8 cellular contexts compared by ENCODE assay signal in genomic region chr1:235917267-235917811, GRCh38. TPM values are rescaled to one million over a fixed set of nuclear protein-coding genes. Genes with fewer than 3 reads are reported as not detected.
DNase-seq lines count a peak whose midpoint lies in the region; ATAC-seq and TF ChIP-seq lines count a peak whose summit lies in the region.

No MANE protein-coding gene starts in this region.

- 28 to 43% (median 35%) methylated on average over 8 of the region's 8 CpGs for WGBS in stomach, 5 donors

- H3K27ac ChIP-seq in stomach = peak overlapping the region; percentile 55 to 84 (median 78)

- no peaks in the 10 kb centered on the region for H3K9me3 Mint-ChIP-seq in naive thymus-derived CD8-positive, alpha-beta T cell

- H3K27ac Mint-ChIP-seq in naive thymus-derived CD8-positive, alpha-beta T cell = peak overlapping the region; percentile 1 to 92 (median 64)

- peak; percentile 70 for DNase-seq in GM10248 (ENCODE audit: extremely low spot score)
- DNase-seq in NCI-H345 (lab: John Stamatoyannopoulos, UW) = peak; percentile 57
- peak; percentile 73 for DNase-seq in activated CD8-positive, alpha-beta memory T cell treated with anti-CD3 and anti-CD28 coated beads for 24 hours
- DNase-seq in epidermal melanocyte (ENCODE audit: insufficient read length, low spot score) = peak; percentile 76
- peak; percentile 11 to 77 (median 44) for DNase-seq in naive thymus-derived CD8-positive, alpha-beta T cell
- peak; percentile 58 for DNase-seq in stomach
- no peak for DNase-seq in NCI-H1048 (lab: John Stamatoyannopoulos, UW)

- no peaks in the 10 kb centered on the region for H3K9me3 ChIP-seq in stomach

- CTCF ChIA-PET in GM10248 (lab: Yijun Ruan, JAX) = interaction anchor here (0.7 to 2.4 kb wide), 13 partner anchors 12 to 124 kb away, joined by 3 to 11 read pairs (median 4); no protein-coding TSS in a partner anchor

- H3K36me3 ChIP-seq in stomach = no peaks in the 10 kb centered on the region

- no peak for TF ChIP-seq POLR2A in stomach (IDR thresholded peaks at IDR 0.05)

- ATAC-seq in HG02798 (IDR thresholded peaks at IDR 0.05; ENCODE audit: poor library complexity, unreplicated experiment) = peak; percentile 82
- peak; percentile 98 to 99 for ATAC-seq in naive thymus-derived CD8-positive, alpha-beta T cell

- peaks cover 22 to 54% (median 32%) of the 10 kb centered on the region in 4 donors for H3K4me1 ChIP-seq in stomach

- peak overlapping the region in 6 of 10 donors; percentile 11 to 70 (median 54) for H3K4me3 Mint-ChIP-seq in naive thymus-derived CD8-positive, alpha-beta T cell

- no peak overlapping the region for H3K4me3 ChIP-seq in stomach

- peaks cover 0 to 1% (median 0%) of the 10 kb centered on the region in 5 donors for H3K27me3 Mint-ChIP-seq in naive thymus-derived CD8-positive, alpha-beta T cell

- POLR2A ChIA-PET in GM10248 (lab: Yijun Ruan, JAX) = no interaction called here
- POLR2A ChIA-PET in naive thymus-derived CD8-positive, alpha-beta T cell (lab: Charles Lee) = interaction anchor here (1.2 to 1.5 kb wide), 2 partner anchors 14 to 50 kb away, joined by 5 to 7 read pairs; partner anchors contain the start of gene LYST

- TF ChIP-seq CTCF in GM10248 (IDR thresholded peaks at IDR 0.05; ENCODE audit: control extremely low read depth, extremely low read depth, low read depth, missing control alignments) = no peak
- no peak for TF ChIP-seq CTCF in stomach (IDR thresholded peaks at IDR 0.05)

- no peaks in the 10 kb centered on the region for H3K27me3 ChIP-seq in stomach

- no peaks in the 10 kb centered on the region for H3K36me3 Mint-ChIP-seq in naive thymus-derived CD8-positive, alpha-beta T cell

- H3K4me1 Mint-ChIP-seq in naive thymus-derived CD8-positive, alpha-beta T cell = peaks cover 6 to 26% (median 12%) of the 10 kb centered on the region in 4 donors

- intact Hi-C loops in stomach (cut with DNase I; ENCODE audit: low total_unique reads) = no loop called here

- no peak for TF ChIP-seq EP300 in stomach (IDR thresholded peaks at IDR 0.05)

RNA-seq across cellular contexts. Expression of gene LYST, which starts 50.6 kb away (rescaled TPM):
- total RNA-seq in naive thymus-derived CD8-positive, alpha-beta T cell = 10 to 100 TPM; 23.0 to 27.2 TPM
- polyA plus RNA-seq in naive thymus-derived CD8-positive, alpha-beta T cell = 10 to 100 TPM in 1 of 3 donors, 1 to 10 TPM in 2; 6.4 to 10.9 (median 6.6) TPM
- 10 to 100 TPM in 4 of 5 donors, 1 to 10 TPM in 1; 1.7 to 95.6 (median 37.3) TPM for total RNA-seq in stomach
- polyA plus RNA-seq in stomach = 1 to 10 TPM; 4.9 to 8.6 (median 5.5) TPM
